16 cellular contexts compared by ENCODE assay signal in the genomic region with DNA sequence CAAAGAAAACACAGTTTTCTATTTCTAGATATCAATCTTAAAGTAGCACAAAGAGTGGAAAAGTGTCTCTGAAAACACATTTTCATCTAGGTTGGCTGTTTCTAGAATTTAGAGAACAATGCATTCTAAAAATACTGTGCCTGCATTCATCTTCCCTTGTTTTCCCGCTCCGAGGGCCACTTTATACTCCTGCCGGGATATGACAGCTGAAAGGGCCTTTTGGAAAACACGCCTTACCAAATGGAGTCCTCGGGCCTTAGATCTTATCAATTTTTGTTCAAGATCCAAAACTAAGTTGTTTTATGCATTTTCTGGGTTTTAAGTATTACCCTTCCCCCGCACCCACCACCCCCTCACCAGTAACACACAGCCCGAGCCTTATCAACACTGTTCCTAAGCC.
"Had no signal": no experiment of that assay in that cellular context is flagged by ENCODE, and none has a peak within 500 bp of the region (broad histone marks: within the 10 kb centered on the region; RNA-seq: fewer than 3 reads in every experiment).

No MANE protein-coding gene starts in this region.

- H3K4me3 Mint-ChIP-seq: effector memory CD8-positive, alpha-beta T cell; natural killer cell had no signal

- DNase-seq: effector memory CD8-positive, alpha-beta T cell; esophagus squamous epithelium; foreskin fibroblast; glutamatergic neuron; islet precursor cell; mucosa of descending colon; natural killer cell; posterior cingulate gyrus; right cardiac atrium; stimulated activated CD4-positive, alpha-beta T cell treated with anti-CD3 and anti-CD28 coated beads, Interleukin-2, amount 100 ng/mL, for 24 hours; stimulated activated naive CD4-positive, alpha-beta T cell treated with Interleukin-2 at 50 U/mL for 16 hours; thyroid gland; upper lobe of left lung; uterus had no signal

- H3K27me3 Mint-ChIP-seq: effector memory CD8-positive, alpha-beta T cell had no signal

- H3K9me3 Mint-ChIP-seq: effector memory CD8-positive, alpha-beta T cell; natural killer cell had no signal

- H3K9me3 ChIP-seq: esophagus squamous epithelium, gastroesophageal sphincter, mucosa of descending colon, thyroid gland, upper lobe of left lung, uterus had no signal

- ATAC-seq: effector memory CD8-positive, alpha-beta T cell; gastroesophageal sphincter; mucosa of descending colon; natural killer cell had no signal

- H3K4me3 ChIP-seq: cardiac muscle cell, esophagus squamous epithelium, gastroesophageal sphincter, mucosa of descending colon, thyroid gland, upper lobe of left lung, uterus had no signal

- H3K36me3 ChIP-seq: cardiac muscle cell, esophagus squamous epithelium, gastroesophageal sphincter, thyroid gland, upper lobe of left lung, uterus had no signal

- H3K27ac Mint-ChIP-seq: effector memory CD8-positive, alpha-beta T cell; natural killer cell had no signal

- H3K27ac ChIP-seq: cardiac muscle cell, esophagus squamous epithelium, gastroesophageal sphincter, thyroid gland had no signal

- H3K36me3 Mint-ChIP-seq: natural killer cell had no signal

- H3K4me1 ChIP-seq: gastroesophageal sphincter, uterus had no signal

- H3K27me3 ChIP-seq: cardiac muscle cell, esophagus squamous epithelium, gastroesophageal sphincter, thyroid gland, upper lobe of left lung, uterus had no signal
